1 cellular context compared by ENCODE assay signal in the genomic region with DNA sequence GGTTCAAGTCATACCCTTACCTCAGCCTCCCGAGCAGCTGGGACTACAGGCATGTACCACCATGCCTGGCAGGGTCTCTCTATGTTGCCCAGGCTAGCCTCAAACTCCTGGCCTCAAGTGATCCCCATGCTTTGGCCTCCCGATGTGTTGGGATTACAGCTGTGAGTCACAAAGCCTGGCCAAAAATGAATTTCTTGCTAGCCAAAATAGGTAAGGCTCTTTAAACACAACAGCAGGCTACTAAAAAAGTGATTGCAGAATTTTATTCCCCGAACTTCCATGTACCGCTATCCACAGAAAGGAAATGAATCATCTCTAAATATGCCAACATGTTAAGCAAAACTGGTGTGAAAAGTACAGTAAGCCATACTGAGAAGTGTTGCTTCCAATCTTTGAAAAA.
TF ChIP-seq lines count a peak whose summit lies in the region.

No MANE protein-coding gene starts in this region.

TF ChIP-seq in A549, 52 proteins besides CTCF, POLR2A, EP300 and RAD21 (continued from another document):
- TF ChIP-seq, protein P1, sequence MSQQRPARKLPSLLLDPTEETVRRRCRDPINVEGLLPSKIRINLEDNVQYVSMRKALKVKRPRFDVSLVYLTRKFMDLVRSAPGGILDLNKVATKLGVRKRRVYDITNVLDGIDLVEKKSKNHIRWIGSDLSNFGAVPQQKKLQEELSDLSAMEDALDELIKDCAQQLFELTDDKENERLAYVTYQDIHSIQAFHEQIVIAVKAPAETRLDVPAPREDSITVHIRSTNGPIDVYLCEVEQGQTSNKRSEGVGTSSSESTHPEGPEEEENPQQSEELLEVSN (IDR thresholded peaks at IDR 0.05; ENCODE audit: borderline replicate concordance, low read depth): no peak
- TF ChIP-seq FOXS1 (CRISPR knock-in tag; IDR thresholded peaks at IDR 0.05) (no peak), PHF8 (IDR thresholded peaks at IDR 0.05; ENCODE audit: borderline replicate concordance, low read depth) (no peak), SMC3 (IDR thresholded peaks at IDR 0.05) (no peak), HOXB13 (CRISPR knock-in tag; IDR thresholded peaks at IDR 0.05; ENCODE audit: low read depth) (no peak), ESRRA (IDR thresholded peaks at IDR 0.05; ENCODE audit: borderline replicate concordance, low read length) (no peak), CHD2 (IDR thresholded peaks at IDR 0.05; ENCODE audit: low read length, partially characterized antibody) (no peak), CBX2 (IDR thresholded peaks at IDR 0.05; ENCODE audit: borderline replicate concordance, low read depth) (no peak), TFCP2L1 (CRISPR knock-in tag; IDR thresholded peaks at IDR 0.05) (no peak), HDAC2 (IDR thresholded peaks at IDR 0.05) (no peak)
- TF ChIP-seq, protein P2, sequence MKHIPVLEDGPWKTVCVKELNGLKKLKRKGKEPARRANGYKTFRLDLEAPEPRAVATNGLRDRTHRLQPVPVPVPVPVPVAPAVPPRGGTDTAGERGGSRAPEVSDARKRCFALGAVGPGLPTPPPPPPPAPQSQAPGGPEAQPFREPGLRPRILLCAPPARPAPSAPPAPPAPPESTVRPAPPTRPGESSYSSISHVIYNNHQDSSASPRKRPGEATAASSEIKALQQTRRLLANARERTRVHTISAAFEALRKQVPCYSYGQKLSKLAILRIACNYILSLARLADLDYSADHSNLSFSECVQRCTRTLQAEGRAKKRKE (CRISPR knock-in tag; IDR thresholded peaks at IDR 0.05; ENCODE audit: low read depth): no peak
- TF ChIP-seq, protein P3, sequence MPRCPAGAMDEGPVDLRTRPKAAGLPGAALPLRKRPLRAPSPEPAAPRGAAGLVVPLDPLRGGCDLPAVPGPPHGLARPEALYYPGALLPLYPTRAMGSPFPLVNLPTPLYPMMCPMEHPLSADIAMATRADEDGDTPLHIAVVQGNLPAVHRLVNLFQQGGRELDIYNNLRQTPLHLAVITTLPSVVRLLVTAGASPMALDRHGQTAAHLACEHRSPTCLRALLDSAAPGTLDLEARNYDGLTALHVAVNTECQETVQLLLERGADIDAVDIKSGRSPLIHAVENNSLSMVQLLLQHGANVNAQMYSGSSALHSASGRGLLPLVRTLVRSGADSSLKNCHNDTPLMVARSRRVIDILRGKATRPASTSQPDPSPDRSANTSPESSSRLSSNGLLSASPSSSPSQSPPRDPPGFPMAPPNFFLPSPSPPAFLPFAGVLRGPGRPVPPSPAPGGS (IDR thresholded peaks at IDR 0.05): no peak
